ENCODE assay signal across 1 cellular context in the genomic region with DNA sequence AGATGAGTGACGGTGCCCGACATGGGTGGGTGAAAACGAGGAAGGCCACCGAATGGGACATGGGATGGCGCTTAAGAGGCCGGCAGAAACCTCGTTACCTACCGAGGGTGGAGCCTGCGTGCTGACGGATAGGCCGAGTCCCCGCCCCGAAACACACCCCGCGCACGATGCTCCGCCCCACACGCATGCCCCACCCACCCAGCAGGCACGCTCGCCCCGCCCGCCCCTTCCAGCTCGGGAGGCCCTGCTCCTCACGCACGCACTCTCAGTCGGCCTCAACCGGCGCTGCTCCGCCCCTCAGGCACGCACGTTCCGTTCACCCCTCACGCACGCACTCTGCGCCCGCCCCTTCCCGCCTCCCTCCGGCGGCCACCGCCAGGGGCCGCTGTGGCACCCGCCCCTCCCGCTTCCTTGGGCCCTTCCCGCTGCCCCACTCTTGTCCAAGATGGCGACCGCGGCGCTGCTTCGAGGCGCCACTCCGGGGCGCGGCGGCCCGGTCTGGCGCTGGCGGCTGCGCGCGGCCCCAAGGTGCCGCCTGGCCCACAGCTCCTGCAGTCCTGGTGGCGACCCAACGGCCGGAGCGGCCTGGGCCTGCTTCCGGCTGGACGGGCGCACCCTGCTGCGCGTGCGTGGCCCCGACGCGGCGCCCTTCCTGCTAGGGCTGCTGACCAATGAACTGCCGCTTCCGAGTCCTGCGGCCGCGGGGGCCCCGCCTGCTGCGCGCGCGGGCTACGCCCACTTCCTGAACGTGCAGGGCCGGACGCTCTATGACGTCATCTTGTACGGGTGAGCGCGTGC.
A peak's percentile ranks its signal among the peaks of the same experiment; 100 is the strongest.
TF ChIP-seq lines count a peak whose summit lies in the region.

Gene IBA57 (plus strand): TSS at position 433 of the 798 bp plus-strand sequence. CDS start 13 bp downstream, at position 446.

TF ChIP-seq in HEK293, 187 proteins besides CTCF, POLR2A, EP300 and RAD21 (continued from another document and continues in another):
- TF ChIP-seq ZNF843 (tag by site-specific recombination; IDR thresholded peaks at IDR 0.05) (0 out of 2 replicates have a peak, but pooled peaks have one; percentile 24), WT1 (tag by site-specific recombination; IDR thresholded peaks at IDR 0.05) (peak; percentile 75), ZNF48 (tag by site-specific recombination; IDR thresholded peaks at IDR 0.05) (no peak), EGR2 (tag by site-specific recombination; IDR thresholded peaks at IDR 0.05; ENCODE audit: low read depth) (peak; percentile 70), REPIN1 (tag by site-specific recombination; IDR thresholded peaks at IDR 0.05; ENCODE audit: low read depth) (no peak), ZNF280D (tag by site-specific recombination; IDR thresholded peaks at IDR 0.05) (no peak), ZIC2 (tag by site-specific recombination; IDR thresholded peaks at IDR 0.05) (peak; percentile 90), ZBTB20 (tag by site-specific recombination; IDR thresholded peaks at IDR 0.05) (no peak), KLF8 (tag by site-specific recombination; IDR thresholded peaks at IDR 0.05) (peak; percentile 97), ZNF473 (tag by site-specific recombination; IDR thresholded peaks at IDR 0.05) (no peak), ZNF777 (tag by site-specific recombination; IDR thresholded peaks at IDR 0.05; ENCODE audit: borderline replicate concordance) (no peak), ZNF501 (tag by site-specific recombination; IDR thresholded peaks at IDR 0.05) (peak; percentile 57; the same call in 1 of the 2 replicates), ZNF266 (tag by site-specific recombination; IDR thresholded peaks at IDR 0.05; ENCODE audit: low read depth) (no peak), PATZ1 (tag by site-specific recombination; IDR thresholded peaks at IDR 0.05) (peak; percentile 94; the same call in 1 of the 2 replicates), SETDB1 (IDR thresholded peaks at IDR 0.05; ENCODE audit: insufficient read length, low read length) (no peak), ZNF23 (tag by site-specific recombination; IDR thresholded peaks at IDR 0.05; ENCODE audit: borderline replicate concordance) (no peak), HIC1 (tag by site-specific recombination; IDR thresholded peaks at IDR 0.05) (0 out of 2 replicates have a peak, but pooled peaks have one; percentile 96), IKZF3 (tag by site-specific recombination; IDR thresholded peaks at IDR 0.05) (peak; percentile 71; the same call in 1 of the 2 replicates), ZNF707 (tag by site-specific recombination; IDR thresholded peaks at IDR 0.05) (no peak), ZNF530 (tag by site-specific recombination; IDR thresholded peaks at IDR 0.05; ENCODE audit: low read depth) (no peak), ZNF600 (tag by site-specific recombination; IDR thresholded peaks at IDR 0.05) (0 out of 2 replicates have a peak, but pooled peaks have one; percentile 31), ZBTB17 (tag by site-specific recombination; IDR thresholded peaks at IDR 0.05) (peak; percentile 52; the same call in 1 of the 2 replicates), ZNF416 (tag by site-specific recombination; IDR thresholded peaks at IDR 0.05) (no peak), SALL2 (tag by site-specific recombination; IDR thresholded peaks at IDR 0.05; ENCODE audit: borderline replicate concordance) (no peak), ZNF623 (tag by site-specific recombination; IDR thresholded peaks at IDR 0.05) (no peak), OVOL3 (tag by site-specific recombination; IDR thresholded peaks at IDR 0.05) (0 out of 2 replicates have a peak, but pooled peaks have one; percentile 46), ZNF157 (tag by site-specific recombination; IDR thresholded peaks at IDR 0.05) (no peak), ZBTB1 (tag by site-specific recombination; IDR thresholded peaks at IDR 0.05) (peak; percentile 98), ZNF76 (tag by site-specific recombination; IDR thresholded peaks at IDR 0.05; ENCODE audit: borderline replicate concordance, low read depth) (peak; percentile 68; the same call in 1 of the 2 replicates), ZNF341 (tag by site-specific recombination; IDR thresholded peaks at IDR 0.05; ENCODE audit: low read depth) (peak; percentile 26; the same call in 1 of the 2 replicates), ZNF670 (tag by site-specific recombination; IDR thresholded peaks at IDR 0.05; ENCODE audit: low read depth) (no peak), ZNF133 (tag by site-specific recombination; IDR thresholded peaks at IDR 0.05) (no peak), ZNF223 (tag by site-specific recombination; IDR thresholded peaks at IDR 0.05) (no peak), KLF16 (tag by site-specific recombination; IDR thresholded peaks at IDR 0.05) (peak; percentile 92), ZNF624 (tag by site-specific recombination; IDR thresholded peaks at IDR 0.05) (no peak), PRDM1 (tag by site-specific recombination; IDR thresholded peaks at IDR 0.05) (no peak), YY2 (tag by site-specific recombination; IDR thresholded peaks at IDR 0.05) (peak; percentile 56; the same call in 1 of the 2 replicates), SP7 (tag by site-specific recombination; IDR thresholded peaks at IDR 0.05) (peak; percentile 89), ZNF350 (tag by site-specific recombination; IDR thresholded peaks at IDR 0.05) (no peak), ZNF426 (tag by site-specific recombination; IDR thresholded peaks at IDR 0.05) (no peak), ZNF548 (tag by site-specific recombination; IDR thresholded peaks at IDR 0.05) (no peak), ZNF302 (tag by site-specific recombination; IDR thresholded peaks at IDR 0.05; ENCODE audit: low read depth) (no peak)
- TF ChIP-seq, protein P1, sequence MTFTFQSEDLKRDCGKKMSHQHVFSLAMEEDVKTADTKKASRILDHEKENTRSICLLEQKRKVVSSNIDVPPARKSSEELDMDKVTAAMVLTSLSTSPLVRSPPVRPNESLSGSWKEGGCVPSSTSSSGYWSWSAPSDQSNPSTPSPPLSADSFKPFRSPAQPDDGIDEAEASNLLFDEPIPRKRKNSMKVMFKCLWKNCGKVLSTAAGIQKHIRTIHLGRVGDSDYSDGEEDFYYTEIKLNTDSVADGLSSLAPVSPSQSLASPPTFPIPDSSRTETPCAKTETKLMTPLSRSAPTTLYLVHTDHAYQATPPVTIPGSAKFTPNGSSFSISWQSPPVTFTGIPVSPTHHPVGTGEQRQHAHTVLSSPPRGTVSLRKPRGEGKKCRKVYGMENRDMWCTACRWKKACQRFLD (tag by site-specific recombination; IDR thresholded peaks at IDR 0.05), result no peak
- TF ChIP-seq, protein P2, sequence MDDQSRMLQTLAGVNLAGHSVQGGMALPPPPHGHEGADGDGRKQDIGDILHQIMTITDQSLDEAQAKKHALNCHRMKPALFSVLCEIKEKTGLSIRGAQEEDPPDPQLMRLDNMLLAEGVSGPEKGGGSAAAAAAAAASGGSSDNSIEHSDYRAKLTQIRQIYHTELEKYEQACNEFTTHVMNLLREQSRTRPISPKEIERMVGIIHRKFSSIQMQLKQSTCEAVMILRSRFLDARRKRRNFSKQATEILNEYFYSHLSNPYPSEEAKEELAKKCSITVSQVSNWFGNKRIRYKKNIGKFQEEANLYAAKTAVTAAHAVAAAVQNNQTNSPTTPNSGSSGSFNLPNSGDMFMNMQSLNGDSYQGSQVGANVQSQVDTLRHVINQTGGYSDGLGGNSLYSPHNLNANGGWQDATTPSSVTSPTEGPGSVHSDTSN (CRISPR knock-in tag; IDR thresholded peaks at IDR 0.05), result peak; percentile 83; the same call in 1 of the 2 replicates
- TF ChIP-seq, protein P3, sequence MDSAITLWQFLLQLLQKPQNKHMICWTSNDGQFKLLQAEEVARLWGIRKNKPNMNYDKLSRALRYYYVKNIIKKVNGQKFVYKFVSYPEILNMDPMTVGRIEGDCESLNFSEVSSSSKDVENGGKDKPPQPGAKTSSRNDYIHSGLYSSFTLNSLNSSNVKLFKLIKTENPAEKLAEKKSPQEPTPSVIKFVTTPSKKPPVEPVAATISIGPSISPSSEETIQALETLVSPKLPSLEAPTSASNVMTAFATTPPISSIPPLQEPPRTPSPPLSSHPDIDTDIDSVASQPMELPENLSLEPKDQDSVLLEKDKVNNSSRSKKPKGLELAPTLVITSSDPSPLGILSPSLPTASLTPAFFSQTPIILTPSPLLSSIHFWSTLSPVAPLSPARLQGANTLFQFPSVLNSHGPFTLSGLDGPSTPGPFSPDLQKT (IDR thresholded peaks at IDR 0.05; ENCODE audit: borderline replicate concordance, low read depth, low read length), result peak; percentile 94; the same call in 1 of the 2 replicates
- TF ChIP-seq, protein P4, sequence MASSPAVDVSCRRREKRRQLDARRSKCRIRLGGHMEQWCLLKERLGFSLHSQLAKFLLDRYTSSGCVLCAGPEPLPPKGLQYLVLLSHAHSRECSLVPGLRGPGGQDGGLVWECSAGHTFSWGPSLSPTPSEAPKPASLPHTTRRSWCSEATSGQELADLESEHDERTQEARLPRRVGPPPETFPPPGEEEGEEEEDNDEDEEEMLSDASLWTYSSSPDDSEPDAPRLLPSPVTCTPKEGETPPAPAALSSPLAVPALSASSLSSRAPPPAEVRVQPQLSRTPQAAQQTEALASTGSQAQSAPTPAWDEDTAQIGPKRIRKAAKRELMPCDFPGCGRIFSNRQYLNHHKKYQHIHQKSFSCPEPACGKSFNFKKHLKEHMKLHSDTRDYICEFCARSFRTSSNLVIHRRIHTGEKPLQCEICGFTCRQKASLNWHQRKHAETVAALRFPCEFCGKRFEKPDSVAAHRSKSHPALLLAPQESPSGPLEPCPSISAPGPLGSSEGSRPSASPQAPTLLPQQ (tag by site-specific recombination; IDR thresholded peaks at IDR 0.05), result peak; percentile 73
- TF ChIP-seq, protein P5, sequence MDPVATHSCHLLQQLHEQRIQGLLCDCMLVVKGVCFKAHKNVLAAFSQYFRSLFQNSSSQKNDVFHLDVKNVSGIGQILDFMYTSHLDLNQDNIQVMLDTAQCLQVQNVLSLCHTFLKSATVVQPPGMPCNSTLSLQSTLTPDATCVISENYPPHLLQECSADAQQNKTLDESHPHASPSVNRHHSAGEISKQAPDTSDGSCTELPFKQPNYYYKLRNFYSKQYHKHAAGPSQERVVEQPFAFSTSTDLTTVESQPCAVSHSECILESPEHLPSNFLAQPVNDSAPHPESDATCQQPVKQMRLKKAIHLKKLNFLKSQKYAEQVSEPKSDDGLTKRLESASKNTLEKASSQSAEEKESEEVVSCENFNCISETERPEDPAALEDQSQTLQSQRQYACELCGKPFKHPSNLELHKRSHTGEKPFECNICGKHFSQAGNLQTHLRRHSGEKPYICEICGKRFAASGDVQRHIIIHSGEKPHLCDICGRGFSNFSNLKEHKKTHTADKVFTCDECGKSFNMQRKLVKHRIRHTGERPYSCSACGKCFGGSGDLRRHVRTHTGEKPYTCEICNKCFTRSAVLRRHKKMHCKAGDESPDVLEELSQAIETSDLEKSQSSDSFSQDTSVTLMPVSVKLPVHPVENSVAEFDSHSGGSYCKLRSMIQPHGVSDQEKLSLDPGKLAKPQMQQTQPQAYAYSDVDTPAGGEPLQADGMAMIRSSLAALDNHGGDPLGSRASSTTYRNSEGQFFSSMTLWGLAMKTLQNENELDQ (tag by site-specific recombination; IDR thresholded peaks at IDR 0.05; ENCODE audit: low read depth), result no peak
